Comparison of ENCODE assay signal across 33 cellular contexts in genomic region chr16:71648162-71648561, GRCh38. TPM values are rescaled to one million over a fixed set of nuclear protein-coding genes. Genes with fewer than 3 reads are reported as not detected.
"Had no signal": no experiment of that assay in that cellular context is flagged by ENCODE, and none has a peak within 500 bp of the region (broad histone marks: within the 10 kb centered on the region; RNA-seq: fewer than 3 reads in every experiment).

No MANE protein-coding gene starts in this region.

- H3K4me3 ChIP-seq: breast epithelium, left ventricle myocardium inferior, lung, prostate gland, sigmoid colon, smooth muscle cell, suprapubic skin, tibial artery, upper lobe of right lung had no signal

- H3K27ac ChIP-seq: breast epithelium, epithelial cell of prostate, left ventricle myocardium inferior, prostate gland, sigmoid colon, suprapubic skin, tibial artery, upper lobe of right lung had no signal

- H3K27me3 Mint-ChIP-seq: activated CD4-positive, alpha-beta memory T cell treated with anti-CD3 and anti-CD28 coated beads, Interleukin-2, amount 10 ng/mL, durations not matched to agents 7 days and 5 days; activated CD4-positive, alpha-beta T cell treated with anti-CD3 and anti-CD28 coated beads, Interleukin-2, amount 10 ng/mL, durations not matched to agents 24 days and 14 days; activated naive CD4-positive, alpha-beta T cell treated with anti-CD3 and anti-CD28 coated beads, Interleukin-2, amount 50 U/mL, for 24 hours; activated naive CD8-positive, alpha-beta T cell treated with anti-CD3 and anti-CD28 coated beads, Interleukin-2, amount 50 U/mL, for 24 hours; stimulated activated naive B cell treated with anti-CD40 and anti-IgM and Interleukin-4, amounts not matched to agents 10 μg/mL and 1 μg/mL and 100 μg/mL, for 72 hours had no signal

- H3K4me3 Mint-ChIP-seq: activated CD4-positive, alpha-beta memory T cell treated with anti-CD3 and anti-CD28 coated beads, Interleukin-2, amount 10 ng/mL, durations not matched to agents 7 days and 5 days; activated CD4-positive, alpha-beta T cell treated with anti-CD3 and anti-CD28 coated beads, Interleukin-2, amount 10 ng/mL, durations not matched to agents 24 days and 14 days; activated naive CD4-positive, alpha-beta T cell treated with anti-CD3 and anti-CD28 coated beads, Interleukin-2, amount 50 U/mL, for 24 hours; activated naive CD8-positive, alpha-beta T cell treated with anti-CD3 and anti-CD28 coated beads, Interleukin-2, amount 50 U/mL, for 24 hours; activated T-cell treated with anti-CD3 and anti-CD28 coated beads, Interleukin-2, amount 50 U/mL, for 4 hours; nephron; stimulated activated naive B cell treated with anti-CD40 and anti-IgM and Interleukin-4, amounts not matched to agents 10 μg/mL and 1 μg/mL and 100 μg/mL, for 72 hours; T-helper 1 cell treated with Interleukin-12 subunit alpha and Interleukin-12 subunit beta and Interleukin-4 antibody, amounts not matched to agents 30 μg/mL and 1 μg/mL, for 36 hours had no signal

- H3K27me3 ChIP-seq: breast epithelium, sigmoid colon, suprapubic skin, tibial artery, upper lobe of right lung had no signal

- H3K4me1 ChIP-seq: breast epithelium, left ventricle myocardium inferior, prostate gland, sigmoid colon, suprapubic skin, tibial artery, upper lobe of right lung had no signal

- H3K36me3 ChIP-seq: breast epithelium, prostate gland had no signal

- FAIRE-seq: colon, endometrium, frontal cortex had no signal

- H3K4me1 Mint-ChIP-seq: activated CD4-positive, alpha-beta memory T cell treated with anti-CD3 and anti-CD28 coated beads, Interleukin-2, amount 10 ng/mL, durations not matched to agents 7 days and 5 days; activated CD4-positive, alpha-beta T cell treated with anti-CD3 and anti-CD28 coated beads, Interleukin-2, amount 10 ng/mL, durations not matched to agents 24 days and 14 days; activated naive CD4-positive, alpha-beta T cell treated with anti-CD3 and anti-CD28 coated beads, Interleukin-2, amount 50 U/mL, for 24 hours; activated naive CD8-positive, alpha-beta T cell treated with anti-CD3 and anti-CD28 coated beads, Interleukin-2, amount 50 U/mL, for 24 hours had no signal

- H3K9me3 ChIP-seq: breast epithelium, left ventricle myocardium inferior, prostate gland, sigmoid colon, suprapubic skin, tibial artery, upper lobe of right lung had no signal

- H3K4me2 ChIP-seq: smooth muscle cell had no signal

- H3K9me3 Mint-ChIP-seq: activated CD4-positive, alpha-beta memory T cell treated with anti-CD3 and anti-CD28 coated beads, Interleukin-2, amount 10 ng/mL, durations not matched to agents 7 days and 5 days; activated CD4-positive, alpha-beta T cell treated with anti-CD3 and anti-CD28 coated beads, Interleukin-2, amount 10 ng/mL, durations not matched to agents 24 days and 14 days; activated naive CD4-positive, alpha-beta T cell treated with anti-CD3 and anti-CD28 coated beads, Interleukin-2, amount 50 U/mL, for 24 hours; activated naive CD8-positive, alpha-beta T cell treated with anti-CD3 and anti-CD28 coated beads, Interleukin-2, amount 50 U/mL, for 24 hours; activated T-cell treated with anti-CD3 and anti-CD28 coated beads, Interleukin-2, amount 50 U/mL, for 4 hours; activated T-helper 2 cell treated with anti-CD3 and anti-CD28 coated beads, Interferon-gamma antibody, Interleukin-2, Interleukin-4, amounts not matched to agents 10 μg/mL and 5 μg/mL and 100 μg/mL, durations not matched to agents 14 hours and 24 hours and 36 hours; nephron; stimulated activated naive B cell treated with anti-CD40 and anti-IgM and Interleukin-4, amounts not matched to agents 10 μg/mL and 1 μg/mL and 100 μg/mL, for 72 hours; T-helper 1 cell treated with Interleukin-12 subunit alpha and Interleukin-12 subunit beta and Interleukin-4 antibody, amounts not matched to agents 30 μg/mL and 1 μg/mL, for 36 hours had no signal

- DNase-seq: activated CD4-positive, alpha-beta memory T cell treated with anti-CD3 and anti-CD28 coated beads, Interleukin-2, amount 10 ng/mL, durations not matched to agents 7 days and 5 days; activated CD4-positive, alpha-beta T cell treated with anti-CD3 and anti-CD28 coated beads, Interleukin-2, amount 10 ng/mL, durations not matched to agents 24 days and 14 days; activated CD4-positive, CD25-positive, alpha-beta regulatory T cell treated with anti-CD3 and anti-CD28 coated beads, Interleukin-2, amount 50 U/mL, for 72 hours; activated CD8-positive, alpha-beta memory T cell treated with anti-CD3 and anti-CD28 coated beads, Interleukin-2, amount 50 U/mL, for 48 hours; activated naive CD8-positive, alpha-beta T cell treated with anti-CD3 and anti-CD28 coated beads, Interleukin-2, amount 50 U/mL, for 24 hours; activated T-cell treated with anti-CD3 and anti-CD28 coated beads, Interleukin-2, amount 50 U/mL, for 4 hours; amygdala; effector CD8-positive, alpha-beta T cell; islet precursor cell; left ventricle myocardium inferior; retina; sigmoid colon; stimulated activated CD4-positive, alpha-beta T cell treated with anti-CD3 and anti-CD28 coated beads, Interleukin-1b, Interleukin-23, amount 100 ng/mL, for 48 hours; stimulated activated CD4-positive, alpha-beta T cell treated with anti-CD3 and anti-CD28 coated beads, Interleukin-4, amount 100 ng/mL, for 4 hours; stimulated activated CD8-positive, alpha-beta memory T cell treated with anti-CD3 and anti-CD28 coated beads, Interleukin-4, amount 100 ng/mL, for 48 hours; stimulated activated naive B cell treated with anti-CD40 and anti-IgM and Interleukin-4, amounts not matched to agents 10 μg/mL and 1 μg/mL and 100 μg/mL, for 72 hours; T-helper 9 cell; tibial artery; upper lobe of right lung had no signal

- ATAC-seq: activated naive CD8-positive, alpha-beta T cell treated with anti-CD3 and anti-CD28 coated beads, Interleukin-2, amount 50 U/mL, for 24 hours; activated T-cell treated with anti-CD3 and anti-CD28 coated beads, Interleukin-2, amount 50 U/mL, for 4 hours; stimulated activated naive B cell treated with anti-CD40 and anti-IgM and Interleukin-4, amounts not matched to agents 10 μg/mL and 1 μg/mL and 100 μg/mL, for 72 hours had no signal

- H3K27ac Mint-ChIP-seq: activated CD4-positive, alpha-beta memory T cell treated with anti-CD3 and anti-CD28 coated beads, Interleukin-2, amount 10 ng/mL, durations not matched to agents 7 days and 5 days; activated CD4-positive, alpha-beta T cell treated with anti-CD3 and anti-CD28 coated beads, Interleukin-2, amount 10 ng/mL, durations not matched to agents 24 days and 14 days; activated naive CD4-positive, alpha-beta T cell treated with anti-CD3 and anti-CD28 coated beads, Interleukin-2, amount 50 U/mL, for 24 hours; activated naive CD8-positive, alpha-beta T cell treated with anti-CD3 and anti-CD28 coated beads, Interleukin-2, amount 50 U/mL, for 24 hours; activated T-helper 2 cell treated with anti-CD3 and anti-CD28 coated beads, Interferon-gamma antibody, Interleukin-2, Interleukin-4, amounts not matched to agents 10 μg/mL and 5 μg/mL and 100 μg/mL, durations not matched to agents 14 hours and 24 hours and 36 hours; nephron; stimulated activated naive B cell treated with anti-CD40 and anti-IgM and Interleukin-4, amounts not matched to agents 10 μg/mL and 1 μg/mL and 100 μg/mL, for 72 hours; T-helper 1 cell treated with Interleukin-12 subunit alpha and Interleukin-12 subunit beta and Interleukin-4 antibody, amounts not matched to agents 30 μg/mL and 1 μg/mL, for 36 hours had no signal

RNA-seq across cellular contexts. Expression of gene MARVELD3, which starts 22.2 kb away (rescaled TPM):
- total RNA-seq: activated CD4-positive, alpha-beta T cell treated with anti-CD3 and anti-CD28 coated beads, Interleukin-2, amount 10 ng/mL, durations not matched to agents 24 days and 14 days; activated T-helper 2 cell treated with anti-CD3 and anti-CD28 coated beads, Interferon-gamma antibody, Interleukin-2, Interleukin-4, amounts not matched to agents 10 μg/mL and 5 μg/mL and 100 μg/mL, durations not matched to agents 14 hours and 24 hours and 36 hours; frontal cortex; left ventricle myocardium inferior; mononuclear cell; sigmoid colon had no signal
